In genomic region chr17:47837401-47838039, GRCh38 we compare ENCODE assay signal across 15 cellular contexts. TPM values are rescaled to one million over a fixed set of nuclear protein-coding genes. Genes with fewer than 3 reads are reported as not detected.
DNase-seq lines count a peak whose midpoint lies in the region; ATAC-seq and TF ChIP-seq lines count a peak whose summit lies in the region.
"Had no signal": no experiment of that assay in that cellular context is flagged by ENCODE, and none has a peak within 500 bp of the region (broad histone marks: within the 10 kb centered on the region; RNA-seq: fewer than 3 reads in every experiment).

No MANE protein-coding gene starts in this region.

- POLR2A ChIA-PET in CD8-positive, alpha-beta T cell (lab: Charles Lee): interaction anchor here (0.6 to 1.5 kb wide), 2 partner anchors 45 to 53 kb away, joined by 3 read pairs; no protein-coding TSS in a partner anchor

- no peak overlapping the region for H3K4me3 Mint-ChIP-seq in CD8-positive, alpha-beta T cell
- H3K4me3 Mint-ChIP-seq: activated CD4-positive, alpha-beta memory T cell treated with anti-CD3 and anti-CD28 coated beads for 36 hours; immature natural killer cell had no signal

- H3K4me3 ChIP-seq in choroid plexus epithelial cell (ENCODE audit: low read depth, low read length): no peak overlapping the region
- no peak overlapping the region for H3K4me3 ChIP-seq in CD8-positive, alpha-beta T cell (ENCODE audit: low read depth, low read length)
- H3K4me3 ChIP-seq: tibial artery had no signal

- peaks cover 6% of the 10 kb centered on the region for H3K36me3 ChIP-seq in CD8-positive, alpha-beta T cell (ENCODE audit: insufficient read depth, low read length)

- peaks cover 36% of the 10 kb centered on the region for H3K4me1 ChIP-seq in CD8-positive, alpha-beta T cell (ENCODE audit: insufficient read depth, low read length)

- H3K36me3 Mint-ChIP-seq in CD8-positive, alpha-beta T cell: peaks cover 23% of the 10 kb centered on the region

- H3K27ac ChIP-seq in CD8-positive, alpha-beta T cell (ENCODE audit: low read depth, low read length): no peak overlapping the region
- H3K27ac ChIP-seq: tibial artery had no signal

- H3K9me3 ChIP-seq in CD8-positive, alpha-beta T cell (ENCODE audit: low read length): no peaks in the 10 kb centered on the region
- H3K9me3 ChIP-seq: tibial artery had no signal

- H3K27me3 ChIP-seq in CD8-positive, alpha-beta T cell (ENCODE audit: insufficient read depth, low read length): no peaks in the 10 kb centered on the region
- H3K27me3 ChIP-seq: tibial artery had no signal

- CTCF ChIA-PET in CD8-positive, alpha-beta T cell (lab: Charles Lee): interaction anchor here (1.5 to 19.0 kb wide), 3 partner anchors 9 to 50 kb away, joined by 3 to 583 read pairs (median 5); partner anchors contain the start of gene SP2

- no peak overlapping the region for H3K27ac Mint-ChIP-seq in CD8-positive, alpha-beta T cell
- H3K27ac Mint-ChIP-seq: activated CD4-positive, alpha-beta memory T cell treated with anti-CD3 and anti-CD28 coated beads for 36 hours had no signal

- peaks cover 41% of the 10 kb centered on the region for H3K4me1 Mint-ChIP-seq in CD8-positive, alpha-beta T cell (ENCODE audit: low read depth)

- no peak for TF ChIP-seq CTCF in choroid plexus epithelial cell (conservative IDR thresholded peaks at IDR 0.05; ENCODE audit: low read depth, low read length)
- no peak for TF ChIP-seq CTCF in CD8-positive, alpha-beta T cell (IDR thresholded peaks at IDR 0.05)

- intact Hi-C loops in CD8-positive, alpha-beta T cell (cut with DNase I, micrococcal nuclease): loop anchor here (10.0 kb wide), 1 partner anchor 267 kb away; the partner anchor contains the start of genes CBX1 (in 2 of the 2) and SNX11 (in 2 of the 2)

- DNase-seq in EL: peak; percentile 27
- peak; percentile 50 for DNase-seq in HS-27A (ENCODE audit: low read depth)
- peak; percentile 16 for DNase-seq in choroid plexus epithelial cell (ENCODE audit: low read depth)
- DNase-seq in renal cortical epithelial cell (ENCODE audit: low read depth): peak; percentile 31
- DNase-seq in CD8-positive, alpha-beta T cell: no peak
- DNase-seq in NCI-H1694 (lab: John Stamatoyannopoulos, UW): no peak
- DNase-seq in HUDEP-2 (lab: John Stamatoyannopoulos, UW; ENCODE audit: unreplicated experiment in 76 of 76): no peak
- DNase-seq: activated CD4-positive, alpha-beta memory T cell treated with anti-CD3 and anti-CD28 coated beads for 36 hours; immature natural killer cell; NCI-H2029 treated with DMSO at 0.1 percent for 48 hours; NCI-H69; stimulated activated CD4-positive, alpha-beta T cell treated with anti-CD3 and anti-CD28 coated beads, Interleukin-4, amount 100 ng/mL, for 4 hours; tibial artery had no signal

- H3K9me3 Mint-ChIP-seq in CD8-positive, alpha-beta T cell: no peaks in the 10 kb centered on the region
- H3K9me3 Mint-ChIP-seq: activated CD4-positive, alpha-beta memory T cell treated with anti-CD3 and anti-CD28 coated beads for 36 hours; immature natural killer cell had no signal

- no peaks in the 10 kb centered on the region for H3K27me3 Mint-ChIP-seq in CD8-positive, alpha-beta T cell (ENCODE audit: low read depth)
- H3K27me3 Mint-ChIP-seq: activated CD4-positive, alpha-beta memory T cell treated with anti-CD3 and anti-CD28 coated beads for 36 hours had no signal

- ATAC-seq in CD8-positive, alpha-beta T cell: no peak
- ATAC-seq: HCT116 had no signal

RNA-seq across cellular contexts. Expression of gene SCRN2, which starts 3.6 kb away (rescaled TPM):
- 21.3 and 50.4 TPM in 2 replicates for total RNA-seq in renal cortical epithelial cell
- total RNA-seq in CD8-positive, alpha-beta T cell: 10 to 100 TPM; 17.6 to 19.8 TPM

RNA-seq across cellular contexts. Expression of gene LRRC46, which starts 6.0 kb away (rescaled TPM):
- total RNA-seq in renal cortical epithelial cell: 0.45 TPM in 1 of 2 replicates, not detected in the other
- total RNA-seq in CD8-positive, alpha-beta T cell: 1 to 10 TPM in 1 of 2 experiments, under 1 TPM in 1; 0.43 to 1.5 TPM
- total RNA-seq: mesenteric fat pad had no signal

RNA-seq across cellular contexts. Expression of gene MRPL10, which starts 6.2 kb away (rescaled TPM):
- total RNA-seq in renal cortical epithelial cell: 21.0 and 25.4 TPM in 2 replicates
- 10 to 100 TPM; 67.5 to 69.7 TPM for total RNA-seq in CD8-positive, alpha-beta T cell

RNA-seq across cellular contexts. Expression of gene SP6, which starts 13.4 kb away (rescaled TPM):
- total RNA-seq in renal cortical epithelial cell: 0.87 and 1.2 TPM in 2 replicates
- under 1 TPM; 0.22 to 0.38 TPM for total RNA-seq in CD8-positive, alpha-beta T cell

RNA-seq across cellular contexts. Expression of gene OSBPL7, which starts 15.9 kb away (rescaled TPM):
- 6.6 and 11.3 TPM in 2 replicates for total RNA-seq in renal cortical epithelial cell
- 10 to 100 TPM; 50.8 to 56.1 TPM for total RNA-seq in CD8-positive, alpha-beta T cell

Comparison
In these comparisons a context has a peak if more than half of its experiments do, and no peak if none do; other contexts are left out.
1. DNase-seq: peak in EL (single experiment), HS-27A (single experiment), choroid plexus epithelial cell (single experiment) and renal cortical epithelial cell (single experiment); none in CD8-positive, alpha-beta T cell (0 of 7), NCI-H1694 (single experiment) and HUDEP-2 (0 of 76).